ENCODE assay signal across 8 cellular contexts in the genomic region with DNA sequence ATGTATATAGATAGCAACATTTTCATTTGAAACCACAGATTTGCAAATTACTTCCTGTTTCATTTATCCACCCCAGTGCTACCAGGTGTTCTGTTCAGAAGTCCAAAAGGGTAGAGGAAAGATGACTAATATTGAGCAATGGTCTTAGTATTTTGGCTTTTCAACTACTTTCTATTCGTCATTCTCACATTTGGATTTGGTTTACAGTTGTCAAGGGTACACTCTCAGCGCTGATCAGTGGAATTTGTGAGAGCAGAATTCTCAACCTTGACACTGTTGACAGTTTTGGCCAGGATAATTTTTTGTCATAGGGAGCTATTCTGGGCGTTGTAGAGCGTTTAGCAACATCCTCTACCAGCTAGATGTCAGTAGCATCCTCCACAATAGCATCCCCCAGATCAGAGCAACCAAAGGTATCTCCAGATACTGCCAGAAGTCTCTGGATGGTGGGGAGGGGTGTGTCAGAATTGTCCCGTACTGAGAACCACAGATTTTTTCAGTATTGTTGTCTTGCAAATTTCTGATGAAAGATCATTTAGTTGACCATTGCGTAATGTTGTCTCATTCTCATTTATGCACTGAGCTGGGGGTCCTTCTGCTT. TPM values are rescaled to one million over a fixed set of nuclear protein-coding genes. Genes with fewer than 3 reads are reported as not detected.
DNase-seq lines count a peak whose midpoint lies in the region; ATAC-seq and TF ChIP-seq lines count a peak whose summit lies in the region.

No MANE protein-coding gene starts in this region.

- H4K20me1 ChIP-seq in H9 (ENCODE audit: control insufficient read depth, insufficient read depth, insufficient read length), result no peaks in the 10 kb centered on the region

- peak overlapping the region in 1 of 4 donors; percentile 15 for H3K27ac ChIP-seq in sigmoid colon
- no peak overlapping the region for H3K27ac ChIP-seq in H9 (ENCODE audit: insufficient read length, low read depth, low read length)

- H3K4me1 Mint-ChIP-seq in activated naive CD8-positive, alpha-beta T cell treated with anti-CD3 and anti-CD28 coated beads, Interleukin-2, amount 50 U/mL, for 24 hours, result peaks cover 59% of the 10 kb centered on the region
- H3K4me1 Mint-ChIP-seq in chondrocyte (ENCODE audit: low read depth) (peaks cover 17% of the 10 kb centered on the region), H9 (peaks cover 13 to 17% of the 10 kb centered on the region in 2 experiments)

- H3K9me3 ChIP-seq in sigmoid colon (no peaks in the 10 kb centered on the region), H9 (ENCODE audit: control insufficient read depth, low read depth, low read length) (no peaks in the 10 kb centered on the region)

- H3K79me1 ChIP-seq in H9 (ENCODE audit: insufficient read depth, low read depth, low read length, poor library complexity, severe bottlenecking), result peaks cover 2% of the 10 kb centered on the region

- 59 to 66% methylated on average over 6 of the region's 6 CpGs for WGBS in sigmoid colon, 2 donors
- WGBS in H9 (ENCODE audit: extremely low coverage, insufficient read length, low lambda C conversion rate), result no CpG with 5 or more reads among the region's 6 CpGs

- H2BK12ac ChIP-seq in H9 (ENCODE audit: insufficient read length, low read depth, low read length), result no peak overlapping the region

- no peak overlapping the region for H3T11ph ChIP-seq in H9 (ENCODE audit: low read length)

- no peak overlapping the region for H3K4ac ChIP-seq in H9 (ENCODE audit: low read depth, low read length)

- no peaks in the 10 kb centered on the region for H3K9me3 Mint-ChIP-seq in activated naive CD8-positive, alpha-beta T cell treated with anti-CD3 and anti-CD28 coated beads, Interleukin-2, amount 50 U/mL, for 24 hours
- H3K9me3 Mint-ChIP-seq in chondrocyte (ENCODE audit: low read depth), result no peaks in the 10 kb centered on the region
- H3K9me3 Mint-ChIP-seq in H9, result no peaks in the 10 kb centered on the region; a peak in 1 of 5 replicates

- peaks cover 13% of the 10 kb centered on the region for H3K23me2 ChIP-seq in H9 (ENCODE audit: insufficient read length, low read depth, low read length, poor library complexity, severe bottlenecking)

- no peak overlapping the region for H2AK5ac ChIP-seq in H9 (ENCODE audit: insufficient read length, low read length)

- H3K27me3 ChIP-seq in sigmoid colon, result no peaks in the 10 kb centered on the region
- H3K27me3 ChIP-seq in H9 (ENCODE audit: insufficient read depth, low read length), result no peaks in the 10 kb centered on the region

- no peak overlapping the region for H3K9ac ChIP-seq in H9 (ENCODE audit: extremely low read depth, insufficient read length, low read length)

- intact Hi-C loops in sigmoid colon (cut with DNase I), result no loop called here

- H3K4me3 ChIP-seq in sigmoid colon, result no peak overlapping the region

- in situ Hi-C loops in ACHN (cut with HindIII; ENCODE audit: low pct_ligation_motif_present, low pct_unique_long_range_greater_than_20kb, low sequenced_read_pairs), result no loop called here

- peak; percentile 74 for ATAC-seq in HG03521 (IDR thresholded peaks at IDR 0.05; ENCODE audit: unreplicated experiment)
- peak; percentile 75 for ATAC-seq in activated naive CD8-positive, alpha-beta T cell treated with anti-CD3 and anti-CD28 coated beads, Interleukin-2, amount 50 U/mL, for 24 hours

- peak; percentile 52 for DNase-seq in EH (ENCODE audit: low read depth)
- DNase-seq in GM20000 (ENCODE audit: low spot score), result peak; percentile 83
- DNase-seq in activated naive CD8-positive, alpha-beta T cell treated with anti-CD3 and anti-CD28 coated beads, Interleukin-2, amount 50 U/mL, for 24 hours, result no peak
- no peak for DNase-seq in ACHN
- DNase-seq in chondrocyte (ENCODE audit: low spot score), result no peak
- DNase-seq in sigmoid colon, result no peak
- DNase-seq in H9, result no peak

- no peak overlapping the region for H4K8ac ChIP-seq in H9 (replicated peaks; ENCODE audit: insufficient read length, low read depth, low read length)

- no peak overlapping the region for H4K5ac ChIP-seq in H9 (ENCODE audit: insufficient read length, low read depth, low read length)

- no peaks in the 10 kb centered on the region for H3K36me3 ChIP-seq in sigmoid colon

- no peak overlapping the region for H2BK120ac ChIP-seq in H9 (ENCODE audit: low read depth, low read length, poor library complexity, severe bottlenecking)

- TF ChIP-seq EP300 in sigmoid colon (IDR thresholded peaks at IDR 0.05), result no peak

- no peak overlapping the region for H2BK5ac ChIP-seq in H9 (ENCODE audit: insufficient read length, low read length)

- H3K36me3 Mint-ChIP-seq in activated naive CD8-positive, alpha-beta T cell treated with anti-CD3 and anti-CD28 coated beads, Interleukin-2, amount 50 U/mL, for 24 hours (ENCODE audit: low read depth), result peaks cover 38% of the 10 kb centered on the region
- peaks cover 4% of the 10 kb centered on the region for H3K36me3 Mint-ChIP-seq in chondrocyte (ENCODE audit: low read depth)
- peaks cover 4 to 30% (median 21%) of the 10 kb centered on the region in 3 experiments; a peak in 6 of 7 replicates for H3K36me3 Mint-ChIP-seq in H9 (ENCODE audit: insufficient read depth in 1 of 3, low read depth in 3 of 3)

- H3K4me3 Mint-ChIP-seq in activated naive CD8-positive, alpha-beta T cell treated with anti-CD3 and anti-CD28 coated beads, Interleukin-2, amount 50 U/mL, for 24 hours, result peak overlapping the region; percentile 65
- H3K4me3 Mint-ChIP-seq in chondrocyte (ENCODE audit: unreplicated experiment), result no peak overlapping the region
- H3K4me3 Mint-ChIP-seq in H9, result no peak overlapping the region

- no peak overlapping the region for H4K91ac ChIP-seq in H9 (ENCODE audit: insufficient read length, low read depth, low read length)

- peaks cover 0 to 20% (median 17%) of the 10 kb centered on the region in 4 donors for H3K4me1 ChIP-seq in sigmoid colon
- peaks cover 2% of the 10 kb centered on the region for H3K4me1 ChIP-seq in H9 (ENCODE audit: insufficient read depth, low read length)

- H3K56ac ChIP-seq in H9 (ENCODE audit: insufficient read length, low read depth, low read length), result no peak overlapping the region

- no peak overlapping the region for H2BK15ac ChIP-seq in H9 (ENCODE audit: low read depth, low read length)

- H2BK20ac ChIP-seq in H9 (ENCODE audit: low read depth, low read length, poor library complexity, severe bottlenecking), result no peak overlapping the region

- H2AFZ ChIP-seq in H9 (ENCODE audit: low read length), result no peak overlapping the region

- H3K27me3 Mint-ChIP-seq in activated naive CD8-positive, alpha-beta T cell treated with anti-CD3 and anti-CD28 coated beads, Interleukin-2, amount 50 U/mL, for 24 hours, result peaks cover 1% of the 10 kb centered on the region
- H3K27me3 Mint-ChIP-seq in chondrocyte (ENCODE audit: low read depth) (no peaks in the 10 kb centered on the region), H9 (ENCODE audit: low read depth) (no peaks in the 10 kb centered on the region; the same call in 1 of the 2 replicates)

- no peak overlapping the region for H3K4me2 ChIP-seq in H9 (ENCODE audit: insufficient read depth, insufficient read length, low read length)

- TF ChIP-seq POLR2A in sigmoid colon (IDR thresholded peaks at IDR 0.05), result no peak

- no peak overlapping the region for H3K18ac ChIP-seq in H9 (ENCODE audit: insufficient read length, low read depth, low read length)

- peak overlapping the region; percentile 90 for H3K27ac Mint-ChIP-seq in activated naive CD8-positive, alpha-beta T cell treated with anti-CD3 and anti-CD28 coated beads, Interleukin-2, amount 50 U/mL, for 24 hours
- no peak overlapping the region for H3K27ac Mint-ChIP-seq in chondrocyte (ENCODE audit: unreplicated experiment)
- H3K27ac Mint-ChIP-seq in H9, result no peak overlapping the region

- no peak overlapping the region for H3K14ac ChIP-seq in H9 (ENCODE audit: insufficient read depth, low read length)

- H3K79me2 ChIP-seq in H9 (ENCODE audit: insufficient read depth, low read length), result no peaks in the 10 kb centered on the region

- no peak overlapping the region for H3K23ac ChIP-seq in H9 (ENCODE audit: insufficient read length, low read depth, low read length)

- no peak for TF ChIP-seq CTCF in GM20000 (IDR thresholded peaks at IDR 0.05; ENCODE audit: extremely low read depth, missing control alignments)
- TF ChIP-seq CTCF in chondrocyte (IDR thresholded peaks at IDR 0.05), result no peak
- TF ChIP-seq CTCF in sigmoid colon (IDR thresholded peaks at IDR 0.05), result no peak
- no peak for TF ChIP-seq CTCF in H9 (conservative IDR thresholded peaks at IDR 0.05)

RNA-seq across cellular contexts. Expression of a gene that starts 4.2 kb away (rescaled TPM):
- total RNA-seq in chondrocyte (21.6 to 25.9 TPM (median 22.7 TPM) in 3 replicates), sigmoid colon (10 to 100 TPM; 15.2 to 22.5 (median 20.2) TPM), H9 (2021) (51.2 and 52.4 TPM in 2 replicates)
- polyA plus RNA-seq in sigmoid colon, result 10 to 100 TPM; 21.6 to 41.2 (median 25.4) TPM

RNA-seq across cellular contexts. Expression of a gene that starts 33.4 kb away (rescaled TPM):
- total RNA-seq in chondrocyte (269 to 342 TPM (median 276 TPM) in 3 replicates), sigmoid colon (10 to 100 TPM; 50.9 to 78.1 (median 57.9) TPM), H9 (2021) (142 and 147 TPM in 2 replicates)
- polyA plus RNA-seq in sigmoid colon, result 100 to 1,000 TPM; 104 to 151 (median 148) TPM

Comparison
In these comparisons a context has a peak if more than half of its experiments do, and no peak if none do; other contexts are left out.
1. DNase-seq: peak in EH (single experiment) and GM20000 (single experiment); none in activated naive CD8-positive, alpha-beta T cell treated with anti-CD3 and anti-CD28 coated beads, Interleukin-2, amount 50 U/mL, for 24 hours (single experiment), ACHN (single experiment), chondrocyte (single experiment), sigmoid colon (single experiment) and H9 (single experiment).